Comparison of ENCODE assay signal across 21 cellular contexts in the genomic region with DNA sequence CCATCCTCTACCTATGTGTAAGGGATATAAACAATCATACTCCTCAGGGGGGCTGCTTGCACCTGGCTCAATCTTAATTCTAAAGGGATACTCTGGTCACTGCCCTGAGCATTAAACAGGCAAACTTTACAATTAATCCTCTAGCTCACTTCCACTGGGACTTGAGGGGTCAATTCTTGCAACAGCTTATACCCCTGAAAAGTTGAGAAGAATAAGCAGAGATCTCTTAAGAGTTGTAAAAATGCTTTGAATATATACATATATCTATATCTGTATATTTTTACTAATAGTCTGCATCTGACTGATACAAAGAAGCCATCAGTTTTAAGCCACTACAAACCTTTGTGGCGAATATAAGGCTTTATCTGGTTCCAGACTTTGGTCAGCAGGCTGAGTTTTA.
"Had no signal": no experiment of that assay in that cellular context is flagged by ENCODE, and none has a peak within 500 bp of the region (broad histone marks: within the 10 kb centered on the region; RNA-seq: fewer than 3 reads in every experiment).

No MANE protein-coding gene starts in this region.

- FAIRE-seq: urothelium cell line had no signal

- DNase-seq: stimulated activated CD4-positive, alpha-beta T cell treated with anti-CD3 and anti-CD28 coated beads, Interleukin-2, amount 100 ng/mL, for 48 hours; stimulated activated CD4-positive, alpha-beta T cell treated with anti-CD3 and anti-CD28 coated beads, Interleukin-4, amount 100 ng/mL, for 1 hour; stimulated activated CD4-positive, alpha-beta T cell treated with anti-CD3 and anti-CD28 coated beads, Interleukin-4, amount 100 ng/mL, for 24 hours; stimulated activated CD4-positive, alpha-beta T cell treated with anti-CD3 and anti-CD28 coated beads, Interleukin-4, amount 100 ng/mL, for 4 hours; stimulated activated CD8-positive, alpha-beta memory T cell treated with anti-CD3 and anti-CD28 coated beads, Interleukin-4, amount 100 ng/mL, for 48 hours; stimulated activated naive B cell treated with anti-CD40 and anti-IgM and Interleukin-4, amounts not matched to agents 10 μg/mL and 1 μg/mL and 100 μg/mL, for 72 hours; stimulated activated naive CD4-positive, alpha-beta T cell; stimulated activated naive CD4-positive, alpha-beta T cell treated with Interleukin-2 at 50 U/mL for 16 hours; stimulated activated naive CD8-positive, alpha-beta T cell treated with anti-CD3 and anti-CD28 coated beads, Interleukin-15, amount 100 ng/mL, for 72 hours; stimulated activated naive CD8-positive, alpha-beta T cell treated with anti-CD3 and anti-CD28 coated beads, Interleukin-15, Interleukin-2, amounts not matched to agents 100 U/mL and 50 U/mL, for 24 hours; stomach; substantia nigra; testis; thyroid gland; tibial artery; transverse colon; trophoblast cell; upper lobe of left lung; upper lobe of right lung; uterus had no signal
